ENCODE assay signal across 8 cellular contexts in genomic region chr11:12235945-12236743, GRCh38.
DNase-seq lines count a peak whose midpoint lies in the region; ATAC-seq and FAIRE-seq lines count a peak whose summit lies in the region.

No MANE protein-coding gene starts in this region.

- H3K27ac Mint-ChIP-seq in activated naive CD4-positive, alpha-beta T cell treated with anti-CD3 and anti-CD28 coated beads, Interleukin-2, amount 50 U/mL, for 72 hours, result peak overlapping the region; percentile 95

- peaks cover 0 to 6% of the 10 kb centered on the region in 2 donors for H3K9me3 Mint-ChIP-seq in activated naive CD4-positive, alpha-beta T cell treated with anti-CD3 and anti-CD28 coated beads, Interleukin-2, amount 50 U/mL, for 72 hours

- H3K36me3 Mint-ChIP-seq in activated naive CD4-positive, alpha-beta T cell treated with anti-CD3 and anti-CD28 coated beads, Interleukin-2, amount 50 U/mL, for 72 hours, result peaks cover 26 to 60% of the 10 kb centered on the region in 2 donors

- DNase-seq in DMS79 (lab: John Stamatoyannopoulos, UW) (peak; percentile 27), RCC 7860 (ENCODE audit: low spot score) (peak; percentile 87), left cardiac atrium (no peak), sciatic nerve (ENCODE audit: low spot score) (no peak), occipital lobe (lab: John Stamatoyannopoulos, UW) (no peak)
- peak; percentile 50 to 76 for DNase-seq in activated naive CD4-positive, alpha-beta T cell treated with anti-CD3 and anti-CD28 coated beads, Interleukin-2, amount 50 U/mL, for 72 hours (ENCODE audit: low spot score in 2 of 2)

- ATAC-seq in GM19455 (IDR thresholded peaks at IDR 0.05; ENCODE audit: unreplicated experiment) (peak; percentile 64), HG03565 (IDR thresholded peaks at IDR 0.05; ENCODE audit: unreplicated experiment) (peak; percentile 59), left cardiac atrium (peak; percentile 10 to 31), sciatic nerve (peak; percentile 42)
- peak; percentile 85 to 87 for ATAC-seq in activated naive CD4-positive, alpha-beta T cell treated with anti-CD3 and anti-CD28 coated beads, Interleukin-2, amount 50 U/mL, for 72 hours

- intact Hi-C loops in left cardiac atrium (cut with DNase I) (loop anchor here (1.0 to 10.0 kb wide), 4 partner anchors 46 to 189 kb away; no protein-coding TSS in a partner anchor), sciatic nerve (cut with DNase I) (loop anchor here (5.0 to 10.0 kb wide), 2 partner anchors 141 to 189 kb away; no protein-coding TSS in a partner anchor)

- peak; percentile 81 for FAIRE-seq in RCC 7860 (lab: Jason Lieb, UNC)

Comparison
In these comparisons a context has a peak if more than half of its experiments do, and no peak if none do; other contexts are left out.
1. DNase-seq: peak in DMS79 (single experiment), RCC 7860 (single experiment) and activated naive CD4-positive, alpha-beta T cell treated with anti-CD3 and anti-CD28 coated beads, Interleukin-2, amount 50 U/mL, for 72 hours (2 of 2); none in left cardiac atrium (single experiment), sciatic nerve (single experiment) and occipital lobe (single experiment).
2. ATAC-seq: peak in every context shown above with its lines; median percentile 86 in activated naive CD4-positive, alpha-beta T cell treated with anti-CD3 and anti-CD28 coated beads, Interleukin-2, amount 50 U/mL, for 72 hours; 64 in GM19455; 59 in HG03565; 42 in sciatic nerve; 20 in left cardiac atrium.